Comparison of ENCODE assay signal across 1 cellular context in genomic region chr2:121722479-121722878, GRCh38.
TF ChIP-seq lines count a peak whose summit lies in the region.

No MANE protein-coding gene starts in this region.

TF ChIP-seq in K562, 482 proteins besides CTCF, POLR2A, EP300 and RAD21 (continued from another document):
- TF ChIP-seq FOXK1 (CRISPR knock-in tag; IDR thresholded peaks at IDR 0.05; ENCODE audit: borderline replicate concordance), result no peak
- TF ChIP-seq ZNF253 (CRISPR knock-in tag; conservative IDR thresholded peaks at IDR 0.05), result no peak
- TF ChIP-seq, protein P1, sequence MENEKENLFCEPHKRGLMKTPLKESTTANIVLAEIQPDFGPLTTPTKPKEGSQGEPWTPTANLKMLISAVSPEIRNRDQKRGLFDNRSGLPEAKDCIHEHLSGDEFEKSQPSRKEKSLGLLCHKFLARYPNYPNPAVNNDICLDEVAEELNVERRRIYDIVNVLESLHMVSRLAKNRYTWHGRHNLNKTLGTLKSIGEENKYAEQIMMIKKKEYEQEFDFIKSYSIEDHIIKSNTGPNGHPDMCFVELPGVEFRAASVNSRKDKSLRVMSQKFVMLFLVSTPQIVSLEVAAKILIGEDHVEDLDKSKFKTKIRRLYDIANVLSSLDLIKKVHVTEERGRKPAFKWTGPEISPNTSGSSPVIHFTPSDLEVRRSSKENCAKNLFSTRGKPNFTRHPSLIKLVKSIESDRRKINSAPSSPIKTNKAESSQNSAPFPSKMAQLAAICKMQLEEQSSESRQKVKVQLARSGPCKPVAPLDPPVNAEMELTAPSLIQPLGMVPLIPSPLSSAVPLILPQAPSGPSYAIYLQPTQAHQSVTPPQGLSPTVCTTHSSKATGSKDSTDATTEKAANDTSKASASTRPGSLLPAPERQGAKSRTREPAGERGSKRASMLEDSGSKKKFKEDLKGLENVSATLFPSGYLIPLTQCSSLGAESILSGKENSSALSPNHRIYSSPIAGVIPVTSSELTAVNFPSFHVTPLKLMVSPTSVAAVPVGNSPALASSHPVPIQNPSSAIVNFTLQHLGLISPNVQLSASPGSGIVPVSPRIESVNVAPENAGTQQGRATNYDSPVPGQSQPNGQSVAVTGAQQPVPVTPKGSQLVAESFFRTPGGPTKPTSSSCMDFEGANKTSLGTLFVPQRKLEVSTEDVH (IDR thresholded peaks at IDR 0.05; ENCODE audit: low read depth, partially characterized antibody), result no peak
- TF ChIP-seq RBBP5 (IDR thresholded peaks at IDR 0.05; ENCODE audit: borderline replicate concordance, insufficient read depth, low read length, poor library complexity, severe bottlenecking), result no peak
- TF ChIP-seq MBD2 (IDR thresholded peaks at IDR 0.05; ENCODE audit: borderline replicate concordance, low read depth), result no peak
- TF ChIP-seq TCF3 (CRISPR knock-in tag; IDR thresholded peaks at IDR 0.05), result no peak
- TF ChIP-seq FOXP1 (CRISPR knock-in tag; IDR thresholded peaks at IDR 0.05), result no peak
- no peak for TF ChIP-seq TCF7 (IDR thresholded peaks at IDR 0.05; ENCODE audit: borderline replicate concordance)
- no peak for TF ChIP-seq ZNF324 (CRISPR knock-in tag; IDR thresholded peaks at IDR 0.05)
- TF ChIP-seq RBM25 (IDR thresholded peaks at IDR 0.05; ENCODE audit: low read depth, low read length, severe bottlenecking), result peak; percentile 5
- no peak for TF ChIP-seq ZNF561 (CRISPR knock-in tag; conservative IDR thresholded peaks at IDR 0.05)
- TF ChIP-seq NR3C1 (CRISPR knock-in tag; IDR thresholded peaks at IDR 0.05), result no peak
- no peak for TF ChIP-seq NFIC (IDR thresholded peaks at IDR 0.05)
- no peak for TF ChIP-seq RFX7 (CRISPR knock-in tag; IDR thresholded peaks at IDR 0.05)
- TF ChIP-seq, protein P2, sequence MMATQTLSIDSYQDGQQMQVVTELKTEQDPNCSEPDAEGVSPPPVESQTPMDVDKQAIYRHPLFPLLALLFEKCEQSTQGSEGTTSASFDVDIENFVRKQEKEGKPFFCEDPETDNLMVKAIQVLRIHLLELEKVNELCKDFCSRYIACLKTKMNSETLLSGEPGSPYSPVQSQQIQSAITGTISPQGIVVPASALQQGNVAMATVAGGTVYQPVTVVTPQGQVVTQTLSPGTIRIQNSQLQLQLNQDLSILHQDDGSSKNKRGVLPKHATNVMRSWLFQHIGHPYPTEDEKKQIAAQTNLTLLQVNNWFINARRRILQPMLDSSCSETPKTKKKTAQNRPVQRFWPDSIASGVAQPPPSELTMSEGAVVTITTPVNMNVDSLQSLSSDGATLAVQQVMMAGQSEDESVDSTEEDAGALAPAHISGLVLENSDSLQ (IDR thresholded peaks at IDR 0.05), result peak; percentile 82
- no peak for TF ChIP-seq E2F3 (CRISPR knock-in tag; IDR thresholded peaks at IDR 0.05)
- TF ChIP-seq, protein P3, sequence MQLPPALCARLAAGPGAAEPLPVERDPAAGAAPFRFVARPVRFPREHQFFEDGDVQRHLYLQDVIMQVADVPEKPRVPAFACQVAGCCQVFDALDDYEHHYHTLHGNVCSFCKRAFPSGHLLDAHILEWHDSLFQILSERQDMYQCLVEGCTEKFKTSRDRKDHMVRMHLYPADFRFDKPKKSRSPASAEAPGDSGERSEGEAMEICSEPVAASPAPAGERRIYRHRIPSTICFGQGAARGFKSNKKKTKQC (CRISPR knock-in tag; IDR thresholded peaks at IDR 0.05), result no peak
